34 cellular contexts compared by ENCODE assay signal in genomic region chr17:9011001-9011400, GRCh38. TPM values are rescaled to one million over a fixed set of nuclear protein-coding genes. Genes with fewer than 3 reads are reported as not detected.
"Had no signal": no experiment of that assay in that cellular context is flagged by ENCODE, and none has a peak within 500 bp of the region (broad histone marks: within the 10 kb centered on the region; RNA-seq: fewer than 3 reads in every experiment).

No MANE protein-coding gene starts in this region.

- DNase-seq: activated CD4-positive, alpha-beta T cell treated with anti-CD3 and anti-CD28 coated beads for 48 hours; activated CD4-positive, alpha-beta T cell treated with anti-CD3 and anti-CD28 coated beads, Interleukin-2, amount 50 U/mL, for 1 hour; activated CD4-positive, alpha-beta T cell treated with anti-CD3 and anti-CD28 coated beads, Interleukin-2, amount 50 U/mL, for 48 hours; activated CD4-positive, CD25-positive, alpha-beta regulatory T cell; activated CD8-positive, alpha-beta memory T cell treated with anti-CD3 and anti-CD28 coated beads for 24 hours; activated CD8-positive, alpha-beta T cell treated with anti-CD3 and anti-CD28 coated beads for 36 hours; activated effector memory CD4-positive, alpha-beta T cell treated with Interleukin-2 at 50 U/mL for 16 hours; activated gamma-delta T cell treated with Interleukin-2 at 50 U/mL for 16 hours; activated naive CD4-positive, alpha-beta T cell treated with anti-CD3 and anti-CD28 coated beads, Interleukin-2, amount 50 U/mL, for 16 hours; activated naive CD4-positive, alpha-beta T cell treated with Interleukin-2 at 50 U/mL for 16 hours; activated T-cell treated with anti-CD3 and anti-CD28 coated beads, Interleukin-2, amount 50 U/mL, for 4 hours; amniotic stem cell; anterior cingulate cortex; brain microvascular endothelial cell; caudate nucleus; cortex of kidney; effector CD8-positive, alpha-beta T cell; esophagus squamous epithelium; foreskin melanocyte; T-helper 2 cell had no signal

- H3K36me3 ChIP-seq: brain microvascular endothelial cell, esophagus squamous epithelium, gastroesophageal sphincter had no signal

- H3K4me1 Mint-ChIP-seq: activated T-helper 17 cell treated with anti-CD3 and anti-CD28 coated beads, Interleukin-2, amount 50 U/mL, for 72 hours had no signal

- H3K27ac ChIP-seq: brain microvascular endothelial cell, epithelial cell of prostate, esophagus squamous epithelium, gastroesophageal sphincter had no signal

- FAIRE-seq: astrocyte, colon, endometrium, endothelial cell of umbilical vein had no signal

- H3K9me3 Mint-ChIP-seq: activated CD8-positive, alpha-beta T cell treated with anti-CD3 and anti-CD28 coated beads for 36 hours; activated T-cell treated with anti-CD3 and anti-CD28 coated beads, Interleukin-2, amount 50 U/mL, for 4 hours; activated T-helper 17 cell treated with anti-CD3 and anti-CD28 coated beads, Interleukin-2, amount 50 U/mL, for 72 hours had no signal

- H3K4me1 ChIP-seq: esophagus squamous epithelium had no signal

- ATAC-seq: activated CD8-positive, alpha-beta T cell treated with anti-CD3 and anti-CD28 coated beads for 36 hours; activated T-cell treated with anti-CD3 and anti-CD28 coated beads, Interleukin-2, amount 50 U/mL, for 4 hours; activated T-helper 17 cell treated with anti-CD3 and anti-CD28 coated beads, Interleukin-2, amount 50 U/mL, for 72 hours; gastroesophageal sphincter had no signal

- H3K4me3 ChIP-seq: esophagus squamous epithelium, gastroesophageal sphincter had no signal

- H3K9me3 ChIP-seq: esophagus squamous epithelium, gastroesophageal sphincter had no signal

- H3K27ac Mint-ChIP-seq: activated CD8-positive, alpha-beta T cell treated with anti-CD3 and anti-CD28 coated beads for 36 hours; activated naive CD8-positive, alpha-beta T cell; activated T-helper 17 cell treated with anti-CD3 and anti-CD28 coated beads, Interleukin-2, amount 50 U/mL, for 72 hours had no signal

- H3K27me3 ChIP-seq: gastroesophageal sphincter had no signal

- H3K4me3 Mint-ChIP-seq: activated CD8-positive, alpha-beta T cell treated with anti-CD3 and anti-CD28 coated beads for 36 hours; activated naive CD8-positive, alpha-beta T cell; activated T-cell treated with anti-CD3 and anti-CD28 coated beads, Interleukin-2, amount 50 U/mL, for 4 hours; activated T-helper 17 cell treated with anti-CD3 and anti-CD28 coated beads, Interleukin-2, amount 50 U/mL, for 72 hours had no signal

RNA-seq across cellular contexts. Expression of gene NTN1, which starts 10.3 kb away (rescaled TPM):
- total RNA-seq: T-helper 1 cell treated with Interleukin-12 subunit alpha and Interleukin-12 subunit beta and Interleukin-4 antibody, amounts not matched to agents 30 ng/mL and 1 ng/mL, for 36 hours had no signal

RNA-seq across cellular contexts. Expression of gene PIK3R5, which starts 45.5 kb away (rescaled TPM):
- total RNA-seq: chondrocyte, dermis microvascular lymphatic vessel endothelial cell, endothelial cell of umbilical vein, fibroblast of lung, fibroblast of villous mesenchyme, glomerular endothelial cell had no signal
- polyA plus RNA-seq: endothelial cell of umbilical vein had no signal
